In the genomic region with DNA sequence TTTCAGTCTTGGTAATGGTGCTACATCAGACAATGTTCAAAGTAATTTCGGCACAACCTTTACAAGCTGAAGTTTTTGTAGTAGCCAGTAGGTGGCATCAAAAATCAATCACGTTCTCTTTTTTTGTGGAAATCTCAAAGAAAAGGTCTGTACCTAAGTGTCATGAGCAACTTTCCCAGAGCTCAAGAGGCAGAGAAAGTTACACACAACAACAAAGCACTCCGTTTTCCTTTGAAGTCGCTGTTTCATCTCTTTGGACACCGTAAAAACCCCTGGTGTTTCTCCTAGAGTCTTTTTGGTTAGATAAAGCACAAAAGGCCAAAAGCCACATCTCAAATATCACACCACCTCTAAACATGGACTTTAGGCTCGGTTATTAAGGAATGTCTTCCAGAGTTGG, we compare ENCODE assay signal across 8 cellular contexts.
DNase-seq lines count a peak whose midpoint lies in the region; ATAC-seq and TF ChIP-seq lines count a peak whose summit lies in the region.

No MANE protein-coding gene starts in this region.

- H3K27me3 ChIP-seq in colonic mucosa: no peaks in the 10 kb centered on the region
- no peaks in the 10 kb centered on the region for H3K27me3 ChIP-seq in vagina

- H3K27ac ChIP-seq in colonic mucosa (no peak overlapping the region), vagina (no peak overlapping the region)

- peaks cover 6% of the 10 kb centered on the region for H3K4me1 Mint-ChIP-seq in nephron progenitor cell

- no peaks in the 10 kb centered on the region for H3K36me3 ChIP-seq in colonic mucosa
- H3K36me3 ChIP-seq in vagina: no peaks in the 10 kb centered on the region

- H3K36me3 Mint-ChIP-seq in nephron progenitor cell (ENCODE audit: low read depth): no peaks in the 10 kb centered on the region

- H3K27ac Mint-ChIP-seq in nephron progenitor cell: no peak overlapping the region

- peak; percentile 48 for DNase-seq in DMS153 treated with DMSO at 0.1 percent for 48 hours (lab: John Stamatoyannopoulos, UW; ENCODE audit: unreplicated experiment)
- DNase-seq in NCI-H526 (lab: John Stamatoyannopoulos, UW): peak; percentile 28 to 54
- no peak for DNase-seq in colonic mucosa
- no peak for DNase-seq in nephron progenitor cell
- DNase-seq in vagina (ENCODE audit: extremely low spot score in 2 of 2): no peak
- DNase-seq in mesenteric fat pad (ENCODE audit: low spot score): no peak

- ATAC-seq in GM19351 (IDR thresholded peaks at IDR 0.05; ENCODE audit: unreplicated experiment): peak; percentile 86
- peak; percentile 80 for ATAC-seq in HG03378 (IDR thresholded peaks at IDR 0.05; ENCODE audit: unreplicated experiment)

- no peak for TF ChIP-seq POLR2A in vagina (IDR thresholded peaks at IDR 0.05)

- peaks cover 18% of the 10 kb centered on the region for H3K9me3 Mint-ChIP-seq in nephron progenitor cell

- no peaks in the 10 kb centered on the region for H3K4me1 ChIP-seq in colonic mucosa
- no peaks in the 10 kb centered on the region for H3K4me1 ChIP-seq in vagina

- H3K4me3 Mint-ChIP-seq in nephron progenitor cell: no peak overlapping the region

- H3K4me3 ChIP-seq in colonic mucosa: no peak overlapping the region
- no peak overlapping the region for H3K4me3 ChIP-seq in vagina

- intact Hi-C loops in colonic mucosa (cut with DNase I) (loop anchor here (5.0 kb wide), 1 partner anchor 367 kb away; no protein-coding TSS in a partner anchor), vagina (cut with DNase I) (no loop called here)

- TF ChIP-seq CTCF in colonic mucosa (IDR thresholded peaks at IDR 0.05) (peak; percentile 45), nephron progenitor cell (IDR thresholded peaks at IDR 0.05) (peak; percentile 58), vagina (IDR thresholded peaks at IDR 0.05) (no peak)

- no peak overlapping the region for H3K9ac ChIP-seq in colonic mucosa (ENCODE audit: low read depth in 2 of 2, low read length in 2 of 2)

- H3K9me3 ChIP-seq in colonic mucosa (no peaks in the 10 kb centered on the region), vagina (no peaks in the 10 kb centered on the region)

- peaks cover 2% of the 10 kb centered on the region for H3K27me3 Mint-ChIP-seq in nephron progenitor cell (ENCODE audit: low read depth, poor library complexity)

Comparison
In these comparisons a context has a peak if more than half of its experiments do, and no peak if none do; other contexts are left out.
1. DNase-seq: peak in DMS153 treated with DMSO at 0.1 percent for 48 hours (single experiment) and NCI-H526 (2 of 2); none in colonic mucosa (single experiment), nephron progenitor cell (single experiment), vagina (0 of 2) and mesenteric fat pad (single experiment).
2. CTCF ChIP-seq: peak in colonic mucosa (single experiment) and nephron progenitor cell (single experiment); none in vagina (0 of 3).